In the genomic region with DNA sequence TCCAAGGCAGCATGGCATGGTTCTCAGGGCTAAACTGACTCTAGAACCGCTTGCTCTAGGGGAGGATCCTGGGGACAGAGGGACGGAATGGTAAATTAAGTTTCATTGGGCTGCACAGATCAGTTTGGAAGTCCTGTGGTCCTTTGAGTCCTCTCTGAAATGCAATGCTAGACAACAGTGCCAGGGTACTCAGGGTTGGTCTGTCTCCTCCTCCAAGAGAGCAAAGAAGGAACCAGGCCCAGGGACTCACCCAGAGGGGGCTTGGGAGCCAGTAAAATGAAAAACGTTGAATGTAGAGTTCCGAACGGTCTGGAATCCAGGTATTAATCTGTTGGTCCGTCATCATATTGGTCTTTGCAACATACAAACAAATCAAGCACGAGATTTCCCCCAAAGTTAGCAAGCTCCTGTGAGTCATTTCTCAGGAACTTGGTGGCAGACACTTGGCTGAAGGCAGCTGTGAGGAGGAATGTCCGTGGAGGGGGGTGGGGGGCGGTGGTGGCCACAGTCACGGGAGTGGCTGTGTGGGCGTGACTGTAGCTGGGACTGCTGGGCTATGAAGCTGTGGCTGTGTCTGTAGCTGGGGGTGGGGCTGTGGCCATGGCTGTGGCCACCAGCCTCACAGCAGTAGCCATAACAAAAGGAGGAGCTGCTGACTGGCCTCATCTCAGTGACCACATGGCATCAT, we compare ENCODE assay signal across 2 cellular contexts.
TF ChIP-seq lines count a peak whose summit lies in the region.

No MANE protein-coding gene starts in this region.

TF ChIP-seq in GM23338, 12 proteins besides CTCF, POLR2A, EP300 and RAD21 (continued from another document):
- TF ChIP-seq, protein P1, sequence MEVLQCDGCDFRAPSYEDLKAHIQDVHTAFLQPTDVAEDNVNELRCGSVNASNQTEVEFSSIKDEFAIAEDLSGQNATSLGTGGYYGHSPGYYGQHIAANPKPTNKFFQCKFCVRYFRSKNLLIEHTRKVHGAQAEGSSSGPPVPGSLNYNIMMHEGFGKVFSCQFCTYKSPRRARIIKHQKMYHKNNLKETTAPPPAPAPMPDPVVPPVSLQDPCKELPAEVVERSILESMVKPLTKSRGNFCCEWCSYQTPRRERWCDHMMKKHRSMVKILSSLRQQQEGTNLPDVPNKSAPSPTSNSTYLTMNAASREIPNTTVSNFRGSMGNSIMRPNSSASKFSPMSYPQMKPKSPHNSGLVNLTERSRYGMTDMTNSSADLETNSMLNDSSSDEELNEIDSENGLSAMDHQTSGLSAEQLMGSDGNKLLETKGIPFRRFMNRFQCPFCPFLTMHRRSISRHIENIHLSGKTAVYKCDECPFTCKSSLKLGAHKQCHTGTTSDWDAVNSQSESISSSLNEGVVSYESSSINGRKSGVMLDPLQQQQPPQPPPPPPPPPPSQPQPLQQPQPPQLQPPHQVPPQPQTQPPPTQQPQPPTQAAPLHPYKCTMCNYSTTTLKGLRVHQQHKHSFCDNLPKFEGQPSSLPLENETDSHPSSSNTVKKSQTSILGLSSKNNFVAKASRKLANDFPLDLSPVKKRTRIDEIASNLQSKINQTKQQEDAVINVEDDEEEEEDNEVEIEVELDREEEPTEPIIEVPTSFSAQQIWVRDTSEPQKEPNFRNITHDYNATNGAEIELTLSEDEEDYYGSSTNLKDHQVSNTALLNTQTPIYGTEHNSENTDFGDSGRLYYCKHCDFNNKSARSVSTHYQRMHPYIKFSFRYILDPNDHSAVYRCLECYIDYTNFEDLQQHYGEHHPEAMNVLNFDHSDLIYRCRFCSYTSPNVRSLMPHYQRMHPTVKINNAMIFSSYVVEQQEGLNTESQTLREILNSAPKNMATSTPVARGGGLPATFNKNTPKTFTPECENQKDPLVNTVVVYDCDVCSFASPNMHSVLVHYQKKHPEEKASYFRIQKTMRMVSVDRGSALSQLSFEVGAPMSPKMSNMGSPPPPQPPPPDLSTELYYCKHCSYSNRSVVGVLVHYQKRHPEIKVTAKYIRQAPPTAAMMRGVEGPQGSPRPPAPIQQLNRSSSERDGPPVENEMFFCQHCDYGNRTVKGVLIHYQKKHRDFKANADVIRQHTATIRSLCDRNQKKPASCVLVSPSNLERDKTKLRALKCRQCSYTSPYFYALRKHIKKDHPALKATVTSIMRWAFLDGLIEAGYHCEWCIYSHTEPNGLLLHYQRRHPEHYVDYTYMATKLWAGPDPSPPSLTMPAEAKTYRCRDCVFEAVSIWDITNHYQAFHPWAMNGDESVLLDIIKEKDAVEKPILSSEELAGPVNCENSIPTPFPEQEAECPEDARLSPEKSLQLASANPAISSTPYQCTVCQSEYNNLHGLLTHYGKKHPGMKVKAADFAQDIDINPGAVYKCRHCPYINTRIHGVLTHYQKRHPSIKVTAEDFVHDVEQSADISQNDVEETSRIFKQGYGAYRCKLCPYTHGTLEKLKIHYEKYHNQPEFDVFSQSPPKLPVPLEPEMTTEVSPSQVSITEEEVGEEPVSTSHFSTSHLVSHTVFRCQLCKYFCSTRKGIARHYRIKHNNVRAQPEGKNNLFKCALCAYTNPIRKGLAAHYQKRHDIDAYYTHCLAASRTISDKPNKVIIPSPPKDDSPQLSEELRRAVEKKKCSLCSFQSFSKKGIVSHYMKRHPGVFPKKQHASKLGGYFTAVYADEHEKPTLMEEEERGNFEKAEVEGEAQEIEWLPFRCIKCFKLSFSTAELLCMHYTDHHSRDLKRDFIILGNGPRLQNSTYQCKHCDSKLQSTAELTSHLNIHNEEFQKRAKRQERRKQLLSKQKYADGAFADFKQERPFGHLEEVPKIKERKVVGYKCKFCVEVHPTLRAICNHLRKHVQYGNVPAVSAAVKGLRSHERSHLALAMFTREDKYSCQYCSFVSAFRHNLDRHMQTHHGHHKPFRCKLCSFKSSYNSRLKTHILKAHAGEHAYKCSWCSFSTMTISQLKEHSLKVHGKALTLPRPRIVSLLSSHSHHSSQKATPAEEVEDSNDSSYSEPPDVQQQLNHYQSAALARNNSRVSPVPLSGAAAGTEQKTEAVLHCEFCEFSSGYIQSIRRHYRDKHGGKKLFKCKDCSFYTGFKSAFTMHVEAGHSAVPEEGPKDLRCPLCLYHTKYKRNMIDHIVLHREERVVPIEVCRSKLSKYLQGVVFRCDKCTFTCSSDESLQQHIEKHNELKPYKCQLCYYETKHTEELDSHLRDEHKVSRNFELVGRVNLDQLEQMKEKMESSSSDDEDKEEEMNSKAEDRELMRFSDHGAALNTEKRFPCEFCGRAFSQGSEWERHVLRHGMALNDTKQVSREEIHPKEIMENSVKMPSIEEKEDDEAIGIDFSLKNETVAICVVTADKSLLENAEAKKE (CRISPR knock-in tag; IDR thresholded peaks at IDR 0.05): no peak
- no peak for TF ChIP-seq EZH2phosphoT487 (IDR thresholded peaks at IDR 0.05; ENCODE audit: unreplicated experiment)
- TF ChIP-seq EZH2 (IDR thresholded peaks at IDR 0.05; ENCODE audit: low read depth, unreplicated experiment): no peak
- TF ChIP-seq ZNF331 (CRISPR knock-in tag; IDR thresholded peaks at IDR 0.05; ENCODE audit: low read depth): no peak
- no peak for TF ChIP-seq POLR2AphosphoS5 (IDR thresholded peaks at IDR 0.05; ENCODE audit: low read depth)
- TF ChIP-seq, protein P2, sequence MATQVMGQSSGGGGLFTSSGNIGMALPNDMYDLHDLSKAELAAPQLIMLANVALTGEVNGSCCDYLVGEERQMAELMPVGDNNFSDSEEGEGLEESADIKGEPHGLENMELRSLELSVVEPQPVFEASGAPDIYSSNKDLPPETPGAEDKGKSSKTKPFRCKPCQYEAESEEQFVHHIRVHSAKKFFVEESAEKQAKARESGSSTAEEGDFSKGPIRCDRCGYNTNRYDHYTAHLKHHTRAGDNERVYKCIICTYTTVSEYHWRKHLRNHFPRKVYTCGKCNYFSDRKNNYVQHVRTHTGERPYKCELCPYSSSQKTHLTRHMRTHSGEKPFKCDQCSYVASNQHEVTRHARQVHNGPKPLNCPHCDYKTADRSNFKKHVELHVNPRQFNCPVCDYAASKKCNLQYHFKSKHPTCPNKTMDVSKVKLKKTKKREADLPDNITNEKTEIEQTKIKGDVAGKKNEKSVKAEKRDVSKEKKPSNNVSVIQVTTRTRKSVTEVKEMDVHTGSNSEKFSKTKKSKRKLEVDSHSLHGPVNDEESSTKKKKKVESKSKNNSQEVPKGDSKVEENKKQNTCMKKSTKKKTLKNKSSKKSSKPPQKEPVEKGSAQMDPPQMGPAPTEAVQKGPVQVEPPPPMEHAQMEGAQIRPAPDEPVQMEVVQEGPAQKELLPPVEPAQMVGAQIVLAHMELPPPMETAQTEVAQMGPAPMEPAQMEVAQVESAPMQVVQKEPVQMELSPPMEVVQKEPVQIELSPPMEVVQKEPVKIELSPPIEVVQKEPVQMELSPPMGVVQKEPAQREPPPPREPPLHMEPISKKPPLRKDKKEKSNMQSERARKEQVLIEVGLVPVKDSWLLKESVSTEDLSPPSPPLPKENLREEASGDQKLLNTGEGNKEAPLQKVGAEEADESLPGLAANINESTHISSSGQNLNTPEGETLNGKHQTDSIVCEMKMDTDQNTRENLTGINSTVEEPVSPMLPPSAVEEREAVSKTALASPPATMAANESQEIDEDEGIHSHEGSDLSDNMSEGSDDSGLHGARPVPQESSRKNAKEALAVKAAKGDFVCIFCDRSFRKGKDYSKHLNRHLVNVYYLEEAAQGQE (IDR thresholded peaks at IDR 0.05; ENCODE audit: unreplicated experiment): no peak
- TF ChIP-seq NANOG (IDR thresholded peaks at IDR 0.05; ENCODE audit: borderline replicate concordance): no peak
- no peak for TF ChIP-seq ZNF114 (CRISPR knock-in tag; IDR thresholded peaks at IDR 0.05)
- no peak for TF ChIP-seq CREB1 (CRISPR knock-in tag; IDR thresholded peaks at IDR 0.05; ENCODE audit: low read depth)

TF ChIP-seq in SK-N-SH, 30 proteins besides CTCF, POLR2A, EP300 and RAD21 (continued from another document):
- TF ChIP-seq, protein P2 (IDR thresholded peaks at IDR 0.05; ENCODE audit: low read depth, low read length): no peak
- no peak for TF ChIP-seq TEAD4 (IDR thresholded peaks at IDR 0.05; ENCODE audit: borderline replicate concordance, insufficient read depth)
- TF ChIP-seq MEF2A (IDR thresholded peaks at IDR 0.05; ENCODE audit: borderline replicate concordance, low read depth): no peak
- TF ChIP-seq TAF1 (IDR thresholded peaks at IDR 0.05; ENCODE audit: borderline replicate concordance, low read depth, low read length): no peak
- TF ChIP-seq GABPA (IDR thresholded peaks at IDR 0.05; ENCODE audit: low read depth): no peak
- no peak for TF ChIP-seq ELF1 (IDR thresholded peaks at IDR 0.05)
- peak; percentile 43; the same call in 1 of the 2 replicates for TF ChIP-seq FOSL2 (IDR thresholded peaks at IDR 0.05; ENCODE audit: borderline replicate concordance, low read depth)
- TF ChIP-seq GATA2 (CRISPR knock-in tag; IDR thresholded peaks at IDR 0.05): no peak
- TF ChIP-seq FOXM1 (IDR thresholded peaks at IDR 0.05; ENCODE audit: low read depth): no peak
- TF ChIP-seq RCOR1 (IDR thresholded peaks at IDR 0.05; ENCODE audit: low read length): no peak
- no peak for TF ChIP-seq SMC3 (IDR thresholded peaks at IDR 0.05; ENCODE audit: low read depth, low read length)
- no peak for TF ChIP-seq NRF1 (IDR thresholded peaks at IDR 0.05; ENCODE audit: low read depth, low read length)
- no peak for TF ChIP-seq RFX5 (IDR thresholded peaks at IDR 0.05; ENCODE audit: low read length)
- TF ChIP-seq FOXJ3 (CRISPR knock-in tag; IDR thresholded peaks at IDR 0.05): no peak
- TF ChIP-seq SIN3A (IDR thresholded peaks at IDR 0.05; ENCODE audit: borderline replicate concordance, low read depth, low read length): no peak
- TF ChIP-seq JUND (IDR thresholded peaks at IDR 0.05): no peak
- TF ChIP-seq YY1 (IDR thresholded peaks at IDR 0.05; ENCODE audit: low read depth): no peak
- TF ChIP-seq EZH2phosphoT487 (IDR thresholded peaks at IDR 0.05; ENCODE audit: borderline replicate concordance, low read depth): no peak
- TF ChIP-seq NFIC (IDR thresholded peaks at IDR 0.05; ENCODE audit: borderline replicate concordance): peak; percentile 19; the same call in 1 of the 2 replicates
- TF ChIP-seq, protein P3, sequence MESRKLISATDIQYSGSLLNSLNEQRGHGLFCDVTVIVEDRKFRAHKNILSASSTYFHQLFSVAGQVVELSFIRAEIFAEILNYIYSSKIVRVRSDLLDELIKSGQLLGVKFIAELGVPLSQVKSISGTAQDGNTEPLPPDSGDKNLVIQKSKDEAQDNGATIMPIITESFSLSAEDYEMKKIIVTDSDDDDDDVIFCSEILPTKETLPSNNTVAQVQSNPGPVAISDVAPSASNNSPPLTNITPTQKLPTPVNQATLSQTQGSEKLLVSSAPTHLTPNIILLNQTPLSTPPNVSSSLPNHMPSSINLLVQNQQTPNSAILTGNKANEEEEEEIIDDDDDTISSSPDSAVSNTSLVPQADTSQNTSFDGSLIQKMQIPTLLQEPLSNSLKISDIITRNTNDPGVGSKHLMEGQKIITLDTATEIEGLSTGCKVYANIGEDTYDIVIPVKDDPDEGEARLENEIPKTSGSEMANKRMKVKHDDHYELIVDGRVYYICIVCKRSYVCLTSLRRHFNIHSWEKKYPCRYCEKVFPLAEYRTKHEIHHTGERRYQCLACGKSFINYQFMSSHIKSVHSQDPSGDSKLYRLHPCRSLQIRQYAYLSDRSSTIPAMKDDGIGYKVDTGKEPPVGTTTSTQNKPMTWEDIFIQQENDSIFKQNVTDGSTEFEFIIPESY (IDR thresholded peaks at IDR 0.05; ENCODE audit: borderline replicate concordance, low read depth): no peak
- no peak for TF ChIP-seq CHD2 (IDR thresholded peaks at IDR 0.05; ENCODE audit: low read length, partially characterized antibody)
- TF ChIP-seq, protein P4, sequence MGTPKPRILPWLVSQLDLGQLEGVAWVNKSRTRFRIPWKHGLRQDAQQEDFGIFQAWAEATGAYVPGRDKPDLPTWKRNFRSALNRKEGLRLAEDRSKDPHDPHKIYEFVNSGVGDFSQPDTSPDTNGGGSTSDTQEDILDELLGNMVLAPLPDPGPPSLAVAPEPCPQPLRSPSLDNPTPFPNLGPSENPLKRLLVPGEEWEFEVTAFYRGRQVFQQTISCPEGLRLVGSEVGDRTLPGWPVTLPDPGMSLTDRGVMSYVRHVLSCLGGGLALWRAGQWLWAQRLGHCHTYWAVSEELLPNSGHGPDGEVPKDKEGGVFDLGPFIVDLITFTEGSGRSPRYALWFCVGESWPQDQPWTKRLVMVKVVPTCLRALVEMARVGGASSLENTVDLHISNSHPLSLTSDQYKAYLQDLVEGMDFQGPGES (IDR thresholded peaks at IDR 0.05; ENCODE audit: low read depth, low read length): no peak
- TF ChIP-seq, protein P5, sequence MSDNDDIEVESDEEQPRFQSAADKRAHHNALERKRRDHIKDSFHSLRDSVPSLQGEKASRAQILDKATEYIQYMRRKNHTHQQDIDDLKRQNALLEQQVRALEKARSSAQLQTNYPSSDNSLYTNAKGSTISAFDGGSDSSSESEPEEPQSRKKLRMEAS (IDR thresholded peaks at IDR 0.05; ENCODE audit: low read depth): 0 out of 2 replicates have a peak, but pooled peaks have one; percentile 31
- TF ChIP-seq RXRA (IDR thresholded peaks at IDR 0.05; ENCODE audit: borderline replicate concordance, low read depth): no peak
- peak; percentile 62 for TF ChIP-seq TCF12 (IDR thresholded peaks at IDR 0.05)
- TF ChIP-seq, protein P6, sequence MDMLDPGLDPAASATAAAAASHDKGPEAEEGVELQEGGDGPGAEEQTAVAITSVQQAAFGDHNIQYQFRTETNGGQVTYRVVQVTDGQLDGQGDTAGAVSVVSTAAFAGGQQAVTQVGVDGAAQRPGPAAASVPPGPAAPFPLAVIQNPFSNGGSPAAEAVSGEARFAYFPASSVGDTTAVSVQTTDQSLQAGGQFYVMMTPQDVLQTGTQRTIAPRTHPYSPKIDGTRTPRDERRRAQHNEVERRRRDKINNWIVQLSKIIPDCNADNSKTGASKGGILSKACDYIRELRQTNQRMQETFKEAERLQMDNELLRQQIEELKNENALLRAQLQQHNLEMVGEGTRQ (IDR thresholded peaks at IDR 0.05; ENCODE audit: borderline replicate concordance, low read depth, low read length): no peak
- TF ChIP-seq, protein P7, sequence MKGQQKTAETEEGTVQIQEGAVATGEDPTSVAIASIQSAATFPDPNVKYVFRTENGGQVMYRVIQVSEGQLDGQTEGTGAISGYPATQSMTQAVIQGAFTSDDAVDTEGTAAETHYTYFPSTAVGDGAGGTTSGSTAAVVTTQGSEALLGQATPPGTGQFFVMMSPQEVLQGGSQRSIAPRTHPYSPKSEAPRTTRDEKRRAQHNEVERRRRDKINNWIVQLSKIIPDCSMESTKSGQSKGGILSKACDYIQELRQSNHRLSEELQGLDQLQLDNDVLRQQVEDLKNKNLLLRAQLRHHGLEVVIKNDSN (IDR thresholded peaks at IDR 0.05; ENCODE audit: borderline replicate concordance, low read depth): no peak
